8 cellular contexts compared by ENCODE assay signal in genomic region chr1:44784094-44785026, GRCh38. TPM values are rescaled to one million over a fixed set of nuclear protein-coding genes. Genes with fewer than 3 reads are reported as not detected.
DNase-seq lines count a peak whose midpoint lies in the region; ATAC-seq and TF ChIP-seq lines count a peak whose summit lies in the region.

No MANE protein-coding gene starts in this region.

- H3K27me3 ChIP-seq in SU-DHL-6 (ENCODE audit: low read length) (no peaks in the 10 kb centered on the region), neuronal stem cell (ENCODE audit: control insufficient read depth in 3 of 3, insufficient read depth in 3 of 3, low read depth in 1 of 3, low read length in 3 of 3) (peaks cover 0 to 26% (median 3%) of the 10 kb centered on the region in 3 experiments), PC-9 (ENCODE audit: insufficient read depth, low read depth) (no peaks in the 10 kb centered on the region)

- H3K79me1 ChIP-seq in neuronal stem cell (ENCODE audit: low read depth, low read length) = no peaks in the 10 kb centered on the region

- DNase-seq in neuronal stem cell (ENCODE audit: low spot score) = no peak
- DNase-seq in SW 1271 (lab: John Stamatoyannopoulos, UW) = no peak
- no peak for DNase-seq in NCI-H345 treated with DMSO at 0.1 percent for 48 hours (lab: John Stamatoyannopoulos, UW; ENCODE audit: unreplicated experiment)
- no peak for DNase-seq in NCI-H226
- no peak for DNase-seq in PC-9

- H4K8ac ChIP-seq in neuronal stem cell (ENCODE audit: low read depth, low read length) = peak overlapping the region; percentile 78

- no TSS peak for BruUV-seq in PC-9 (replicated peaks; lab: Mats Ljungman, UMichigan)

- peak; percentile 36; the same call in 1 of the 2 replicates for TF ChIP-seq CTCF in GM12875 (IDR thresholded peaks at IDR 0.05; ENCODE audit: borderline replicate concordance, insufficient read depth, low read depth, low read length)
- no peak for TF ChIP-seq CTCF in SU-DHL-6 (IDR thresholded peaks at IDR 0.05; ENCODE audit: insufficient read depth, low read length, poor library complexity, severe bottlenecking)
- TF ChIP-seq CTCF in PC-9 (conservative IDR thresholded peaks at IDR 0.05) = no peak

- peak overlapping the region; percentile 22 for H2AFZ ChIP-seq in SU-DHL-6 (ENCODE audit: low read depth, low read length, severe bottlenecking)
- H2AFZ ChIP-seq in neuronal stem cell (ENCODE audit: low read length) = peak overlapping the region; percentile 31
- H2AFZ ChIP-seq in PC-9 = no peak overlapping the region

- H2AK5ac ChIP-seq in neuronal stem cell (ENCODE audit: low read depth, low read length) = peak overlapping the region; percentile 93

- ATAC-seq in esophagus mucosa = peak; percentile 27

- intact Hi-C loops in PC-9 (cut with micrococcal nuclease; ENCODE audit: unreplicated experiment) = no loop called here

- H3K4ac ChIP-seq in neuronal stem cell (ENCODE audit: low read length) = peak overlapping the region; percentile 91

- peak overlapping the region; percentile 79 for H2BK15ac ChIP-seq in neuronal stem cell (ENCODE audit: low read length)

- peak overlapping the region; percentile 58 for H3K27ac ChIP-seq in SU-DHL-6 (ENCODE audit: low read depth, low read length)
- no peak overlapping the region for H3K27ac ChIP-seq in neuronal stem cell (replicated peaks; ENCODE audit: low read length)
- H3K27ac ChIP-seq in PC-9 = no peak overlapping the region

- CTCF ChIA-PET in PC-9 (lab: Charles Lee) = interaction anchor here (0.6 to 0.7 kb wide), 2 partner anchors 159 to 519 kb away, joined by 3 to 5 read pairs; no protein-coding TSS in a partner anchor

- H4K20me1 ChIP-seq in SU-DHL-6 (ENCODE audit: low read depth, low read length) (no peaks in the 10 kb centered on the region), PC-9 (ENCODE audit: insufficient read depth) (peaks cover 14% of the 10 kb centered on the region)

- peak overlapping the region; percentile 64 for H3K4me2 ChIP-seq in SU-DHL-6 (ENCODE audit: low read depth, low read length, poor library complexity, severe bottlenecking)
- H3K4me2 ChIP-seq in neuronal stem cell (ENCODE audit: insufficient read depth, low read length, poor library complexity, severe bottlenecking) = peak overlapping the region; percentile 50
- H3K4me2 ChIP-seq in PC-9 = no peak overlapping the region

- peak overlapping the region; percentile 73 for H3K14ac ChIP-seq in neuronal stem cell (ENCODE audit: low read length)

- H3K79me2 ChIP-seq in SU-DHL-6 (ENCODE audit: insufficient read depth, low read length) (no peaks in the 10 kb centered on the region), PC-9 (ENCODE audit: low read depth) (0 out of 2 replicates have a peak, but pooled peaks cover 4% of the 10 kb centered on the region)

- H3K9ac ChIP-seq in SU-DHL-6 (ENCODE audit: low read length) (peak overlapping the region; percentile 50), neuronal stem cell (ENCODE audit: low read depth, low read length, poor library complexity) (peak overlapping the region; percentile 86)

- H3K4me1 ChIP-seq in neuronal stem cell (ENCODE audit: control insufficient read depth in 2 of 2, insufficient read depth in 1 of 2, low read depth in 1 of 2, low read length in 2 of 2) (peaks cover 5 to 13% of the 10 kb centered on the region in 2 donors), PC-9 (replicated peaks; ENCODE audit: insufficient read depth) (no peaks in the 10 kb centered on the region)

- H3K9me2 ChIP-seq in SU-DHL-6 (replicated peaks; ENCODE audit: insufficient read depth, low read length) = no peaks in the 10 kb centered on the region
- no peaks in the 10 kb centered on the region for H3K9me2 ChIP-seq in PC-9 (ENCODE audit: insufficient read depth)

- WGBS in neuronal stem cell (ENCODE audit: extremely low coverage in 2 of 2, insufficient read length in 2 of 2, insufficient replicate concordance in 1 of 2), 2 donors = no CpG with 5 or more reads among the region's 71 CpGs

- peak overlapping the region; percentile 6 for H2BK120ac ChIP-seq in neuronal stem cell (ENCODE audit: low read depth, low read length)

- H3K23ac ChIP-seq in neuronal stem cell (ENCODE audit: low read depth, low read length, poor library complexity) = peak overlapping the region; percentile 71

- H3F3A ChIP-seq in SU-DHL-6 (ENCODE audit: insufficient read depth) = peaks cover 58% of the 10 kb centered on the region
- H3F3A ChIP-seq in PC-9 (ENCODE audit: insufficient read depth, low read depth) = peaks cover 43% of the 10 kb centered on the region

- no peak overlapping the region for H2BK5ac ChIP-seq in neuronal stem cell (ENCODE audit: low read length)

- H3K4me3 ChIP-seq in GM12875 (ENCODE audit: low read depth, low read length) (peak overlapping the region; percentile 52), SU-DHL-6 (ENCODE audit: insufficient read depth, low read length, poor library complexity, severe bottlenecking) (peak overlapping the region; percentile 29), neuronal stem cell (ENCODE audit: low read length in 2 of 2) (peak overlapping the region in 1 of 2 donors; percentile 69), PC-9 (no peak overlapping the region)

- peak overlapping the region; percentile 11 for H2BK12ac ChIP-seq in neuronal stem cell (ENCODE audit: low read length)

- POLR2A ChIA-PET in PC-9 (lab: Charles Lee; ENCODE audit: unreplicated experiment) = no interaction called here

- peak overlapping the region; percentile 98 for H3K18ac ChIP-seq in neuronal stem cell (ENCODE audit: low read length)

- peak overlapping the region; percentile 81 for H4K91ac ChIP-seq in neuronal stem cell (ENCODE audit: low read depth, low read length, poor library complexity)

- H3K36me3 ChIP-seq in SU-DHL-6 (ENCODE audit: low read length) (no peaks in the 10 kb centered on the region), neuronal stem cell (replicated peaks in 1 of 2; ENCODE audit: control insufficient read depth in 2 of 2, insufficient read depth in 2 of 2, low read length in 2 of 2) (peaks cover 8 to 20% of the 10 kb centered on the region in 2 donors), PC-9 (ENCODE audit: low read depth) (peaks cover 14% of the 10 kb centered on the region)

- H3K9me3 ChIP-seq in SU-DHL-6 (ENCODE audit: insufficient read depth, low read length) (no peaks in the 10 kb centered on the region), neuronal stem cell (replicated peaks in 1 of 2; ENCODE audit: control insufficient read depth in 2 of 2, insufficient read depth in 1 of 2, low read depth in 1 of 2, low read length in 2 of 2) (no peaks in the 10 kb centered on the region), PC-9 (ENCODE audit: insufficient read depth, low read depth) (no peaks in the 10 kb centered on the region)

RNA-seq across cellular contexts. Expression of gene BEST4, which starts 3.6 kb away (rescaled TPM):
- total RNA-seq in esophagus mucosa (not detected), PC-9 (2021) (0.70 and 1.3 TPM in 2 replicates)
- polyA plus RNA-seq in neuronal stem cell (2013, experiment 1 of 2) = 2.1 TPM
- 1.9 TPM for polyA plus RNA-seq in neuronal stem cell (2013, experiment 2 of 2)

RNA-seq across cellular contexts. Expression of gene RPS8, which starts 9.0 kb away (rescaled TPM):
- 2,198 TPM for total RNA-seq in esophagus mucosa
- 7,805 TPM for polyA plus RNA-seq in neuronal stem cell (2013, experiment 1 of 2)
- 7,922 TPM for polyA plus RNA-seq in neuronal stem cell (2013, experiment 2 of 2)
- total RNA-seq in PC-9 (2021) = 2,059 and 2,176 TPM in 2 replicates

RNA-seq across cellular contexts. Expression of gene PLK3, which starts 15.8 kb away (rescaled TPM):
- total RNA-seq in esophagus mucosa (20.7 TPM), PC-9 (2021) (12.7 and 13.0 TPM in 2 replicates)
- polyA plus RNA-seq in neuronal stem cell (2013, experiment 1 of 2) = 8.3 TPM
- 7.4 TPM for polyA plus RNA-seq in neuronal stem cell (2013, experiment 2 of 2)

RNA-seq across cellular contexts. Expression of gene DYNLT4, which starts 22.8 kb away (rescaled TPM):
- not detected for total RNA-seq in esophagus mucosa
- not detected for polyA plus RNA-seq in neuronal stem cell (2013, experiment 1 of 2)
- polyA plus RNA-seq in neuronal stem cell (2013, experiment 2 of 2) = not detected
- total RNA-seq in PC-9 (2021) = 2.8 and 4.3 TPM in 2 replicates

RNA-seq across cellular contexts. Expression of gene BTBD19, which starts 24.0 kb away (rescaled TPM):
- total RNA-seq in esophagus mucosa = 2.4 TPM
- 2.2 TPM for polyA plus RNA-seq in neuronal stem cell (2013, experiment 1 of 2)
- 2.0 TPM for polyA plus RNA-seq in neuronal stem cell (2013, experiment 2 of 2)
- 6.2 and 7.3 TPM in 2 replicates for total RNA-seq in PC-9 (2021)
